In the genomic region with DNA sequence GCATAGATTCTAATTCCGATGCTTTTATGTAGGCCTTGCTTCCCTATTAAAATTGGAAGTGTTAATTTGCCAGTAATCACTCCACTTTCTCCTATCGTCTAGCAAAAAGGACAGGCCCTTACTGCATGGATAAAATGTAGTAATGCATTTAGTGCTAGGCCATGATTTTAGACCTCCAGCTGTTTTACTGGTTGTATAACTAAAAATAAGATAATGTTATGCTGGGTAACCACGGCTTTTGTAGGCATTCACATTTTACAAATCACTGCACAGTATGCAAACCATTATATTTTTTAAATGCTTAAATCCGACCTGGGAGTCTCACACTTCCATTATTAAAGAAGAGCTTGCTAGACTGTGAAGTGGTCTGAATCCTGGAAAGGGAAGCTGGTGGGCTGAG, we compare ENCODE assay signal across 21 cellular contexts.
DNase-seq lines count a peak whose midpoint lies in the region; ATAC-seq and TF ChIP-seq lines count a peak whose summit lies in the region.
"Had no signal": no experiment of that assay in that cellular context is flagged by ENCODE, and none has a peak within 500 bp of the region (broad histone marks: within the 10 kb centered on the region; RNA-seq: fewer than 3 reads in every experiment).

No MANE protein-coding gene starts in this region.

- peak overlapping the region; percentile 51 for H3K9ac ChIP-seq in SK-N-MC (ENCODE audit: insufficient read length)
- H3K9ac ChIP-seq: GM23248 had no signal

- H3K4me1 ChIP-seq in A673 (ENCODE audit: insufficient read depth, low read length, poor library complexity, severe bottlenecking) = peaks cover 14% of the 10 kb centered on the region

- in situ Hi-C loops in ACHN (cut with HindIII; ENCODE audit: low pct_ligation_motif_present, low pct_unique_long_range_greater_than_20kb, low sequenced_read_pairs) = no loop called here

- no peaks in the 10 kb centered on the region for H3K9me3 ChIP-seq in A673 (ENCODE audit: low read depth, low read length, poor library complexity, severe bottlenecking)
- H3K9me3 ChIP-seq in SK-N-MC (ENCODE audit: low read depth, low read length) = no peaks in the 10 kb centered on the region
- H3K9me3 ChIP-seq: A549 had no signal

- no TSS peak for BruUV-seq in A673 (replicated peaks; lab: Mats Ljungman, UMichigan)

- POLR2A ChIA-PET in A673 (lab: Charles Lee; ENCODE audit: low non-redundant PET) (interaction anchor here (0.6 kb wide), 1 partner anchor 172 kb away, joined by 8 read pairs; no protein-coding TSS in a partner anchor), HEK293T (lab: Yijun Ruan, JAX) (no interaction called here)

- peak overlapping the region; percentile 4 for H3K4me3 ChIP-seq in A673 (ENCODE audit: low read depth, low read length, poor library complexity, severe bottlenecking)
- H3K4me3 ChIP-seq in SK-N-MC = peak overlapping the region; percentile 65
- H3K4me3 ChIP-seq: A549, GM23248, K562 had no signal

- no peak for TF ChIP-seq CTCF in A673 (conservative IDR thresholded peaks at IDR 0.05; ENCODE audit: low read depth, low read length)

- H3K27me3 ChIP-seq in A673 (replicated peaks; ENCODE audit: insufficient read depth, low read depth, low read length, poor library complexity) = no peaks in the 10 kb centered on the region

- H3K36me3 ChIP-seq in A673 (ENCODE audit: insufficient read depth, low read length, poor library complexity, severe bottlenecking) (no peaks in the 10 kb centered on the region), SK-N-MC (ENCODE audit: insufficient read depth, low read length) (no peaks in the 10 kb centered on the region)

- ATAC-seq in GM19035 (IDR thresholded peaks at IDR 0.05; ENCODE audit: unreplicated experiment) (no peak), GM21423 (IDR thresholded peaks at IDR 0.05; ENCODE audit: unreplicated experiment) (no peak)
- ATAC-seq: A549, K562 had no signal

- peak overlapping the region; percentile 5 for H3K27ac ChIP-seq in A673 (ENCODE audit: low read depth, low read length, poor library complexity, severe bottlenecking)
- H3K27ac ChIP-seq in SK-N-MC = peak overlapping the region; percentile 94
- H3K27ac ChIP-seq: 22Rv1, A549, GM23248 had no signal

- CTCF ChIA-PET in A673 (lab: Charles Lee) = no interaction called here
- CTCF ChIA-PET in HEK293T (lab: Yijun Ruan, JAX) = interaction anchor here (0.7 kb wide), 1 partner anchor 194 kb away, joined by 3 read pairs; no protein-coding TSS in a partner anchor

- peak; percentile 82 for DNase-seq in A673 (ENCODE audit: low spot score)
- peak; percentile 37 for DNase-seq in HEK293T (ENCODE audit: extremely low spot score)
- peak; percentile 88 for DNase-seq in SK-N-MC (ENCODE audit: low read depth, low spot score)
- DNase-seq in myocyte (ENCODE audit: low read depth) = peak; percentile 15
- no peak for DNase-seq in NCI-H1417 treated with DMSO at 0.1 percent for 48 hours (lab: John Stamatoyannopoulos, UW)
- DNase-seq in ACHN = no peak
- DNase-seq: C1 segment of cervical spinal cord; CD4-positive, CD25-positive, alpha-beta regulatory T cell; CD8-positive, alpha-beta memory T cell; COR-L47; DMS 273 treated with DMSO at 0.1 percent for 48 hours; DMS53; DND-41; GM23248; HCEC 1CT; IMR-90 had no signal

- intact Hi-C loops in A673 (cut with micrococcal nuclease; ENCODE audit: unreplicated experiment) = no loop called here

TF ChIP-seq in HEK293T, 16 proteins besides CTCF, POLR2A, EP300 and RAD21:
- no peak for TF ChIP-seq ELF4 (IDR thresholded peaks at IDR 0.05)
- no peak for TF ChIP-seq ZNF384 (IDR thresholded peaks at IDR 0.05)
- no peak for TF ChIP-seq PKNOX1 (IDR thresholded peaks at IDR 0.05)
- TF ChIP-seq NFRKB (IDR thresholded peaks at IDR 0.05) = no peak
- TF ChIP-seq FOXA1 (IDR thresholded peaks at IDR 0.05) = no peak
- no peak for TF ChIP-seq TARDBP (IDR thresholded peaks at IDR 0.05)
- no peak for TF ChIP-seq LEF1 (IDR thresholded peaks at IDR 0.05; ENCODE audit: borderline replicate concordance)
- TF ChIP-seq HDGF (IDR thresholded peaks at IDR 0.05; ENCODE audit: borderline replicate concordance) = no peak

Comparison
In these comparisons a context has a peak if more than half of its experiments do, and no peak if none do; other contexts are left out.
1. DNase-seq: peak in A673 (single experiment), HEK293T (single experiment), SK-N-MC (single experiment) and myocyte (single experiment); none in NCI-H1417 treated with DMSO at 0.1 percent for 48 hours (single experiment) and ACHN (single experiment).